In the genomic region with DNA sequence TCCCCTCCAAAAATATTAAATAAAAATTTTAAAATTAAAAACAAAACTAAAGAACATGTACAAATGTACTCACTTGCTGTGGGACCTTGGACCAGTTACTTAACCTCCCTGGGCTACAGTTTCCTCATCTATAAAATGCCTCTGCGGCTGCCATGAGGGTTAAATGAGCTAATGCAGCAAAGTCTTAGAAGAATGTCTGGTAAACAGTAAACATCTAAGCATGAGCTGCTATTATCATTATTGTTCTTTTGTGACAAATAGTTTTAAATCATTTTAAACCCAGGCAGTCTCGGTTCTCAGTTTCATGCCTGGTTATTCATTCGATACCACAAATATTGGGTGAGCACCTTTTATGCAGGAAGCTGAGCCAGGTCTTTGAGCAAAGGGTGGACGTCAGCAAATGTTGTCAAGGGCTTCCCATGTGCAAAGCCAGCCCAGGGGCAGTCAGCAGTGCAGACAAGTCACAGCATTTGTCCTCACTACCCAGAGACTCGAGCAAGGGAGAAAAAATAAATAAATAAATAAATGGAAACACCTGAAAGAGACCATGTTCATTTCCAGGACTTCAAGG, we compare ENCODE assay signal across 10 cellular contexts.
DNase-seq lines count a peak whose midpoint lies in the region; ATAC-seq and TF ChIP-seq lines count a peak whose summit lies in the region.
"Had no signal": no experiment of that assay in that cellular context is flagged by ENCODE, and none has a peak within 500 bp of the region (broad histone marks: within the 10 kb centered on the region; RNA-seq: fewer than 3 reads in every experiment).

No MANE protein-coding gene starts in this region.

- H3K27me3 ChIP-seq in CD4-positive, alpha-beta memory T cell (ENCODE audit: insufficient read depth, low read length): no peaks in the 10 kb centered on the region
- H3K27me3 ChIP-seq in esophagus squamous epithelium: no peaks in the 10 kb centered on the region

- peaks cover 95% of the 10 kb centered on the region for H3K4me1 ChIP-seq in CD4-positive, alpha-beta memory T cell (ENCODE audit: insufficient read depth, low read length)
- H3K4me1 ChIP-seq in esophagus squamous epithelium: peaks cover 0 to 65% (median 17%) of the 10 kb centered on the region in 3 donors

- no peak for TF ChIP-seq CTCF in esophagus squamous epithelium (IDR thresholded peaks at IDR 0.05)

- H3K9me3 ChIP-seq in CD4-positive, alpha-beta memory T cell (ENCODE audit: control insufficient read depth in 1 of 2, low read length in 2 of 2): no peaks in the 10 kb centered on the region
- no peaks in the 10 kb centered on the region for H3K9me3 ChIP-seq in esophagus squamous epithelium

- TF ChIP-seq POLR2A in GM18505 (IDR thresholded peaks at IDR 0.05; ENCODE audit: borderline replicate concordance, extremely low read depth, insufficient read depth, insufficient read length) (no peak), esophagus squamous epithelium (IDR thresholded peaks at IDR 0.05) (no peak)

- peaks cover 0 to 2% (median 0%) of the 10 kb centered on the region in 8 donors for H3K9me3 Mint-ChIP-seq in CD4-positive, alpha-beta memory T cell

- peak overlapping the region; percentile 87 to 97 (median 95) for H3K27ac Mint-ChIP-seq in CD4-positive, alpha-beta memory T cell

- H3K36me3 Mint-ChIP-seq in CD4-positive, alpha-beta memory T cell: peaks cover 38 to 47% of the 10 kb centered on the region in 2 donors

- H3K36me3 ChIP-seq in CD4-positive, alpha-beta memory T cell (ENCODE audit: insufficient read depth, low read length): peaks cover 14% of the 10 kb centered on the region
- H3K36me3 ChIP-seq in esophagus squamous epithelium: peaks cover 0 to 6% (median 0%) of the 10 kb centered on the region in 3 donors

- no peaks in the 10 kb centered on the region for H3K27me3 Mint-ChIP-seq in CD4-positive, alpha-beta memory T cell

- WGBS in esophagus squamous epithelium, 2 donors: 71 to 82% methylated on average over 4 to 5 of the region's 5 CpGs

- H3K27ac ChIP-seq in CD4-positive, alpha-beta memory T cell (ENCODE audit: low read depth, low read length): peak overlapping the region; percentile 65
- H3K27ac ChIP-seq in esophagus squamous epithelium: peak overlapping the region in 3 of 4 donors; percentile 9 to 70 (median 19)

- peak; percentile 33 to 69 (median 45) for DNase-seq in CD4-positive, alpha-beta memory T cell
- DNase-seq in esophagus squamous epithelium (lab: John Stamatoyannopoulos, UW): no peak
- DNase-seq in HUDEP-2 (lab: John Stamatoyannopoulos, UW; ENCODE audit: unreplicated experiment in 76 of 76): no peak
- no peak for DNase-seq in activated CD4-positive, CD25-positive, alpha-beta regulatory T cell treated with anti-CD3 and anti-CD28 coated beads, Interleukin-2, amount 50 U/mL, for 72 hours
- no peak for DNase-seq in NCI-H1092 treated with DMSO at 0.1 percent for 48 hours (lab: John Stamatoyannopoulos, UW)
- DNase-seq: NCI-H2081 treated with DMSO at 0.1 percent for 48 hours, PC-3 had no signal

- CTCF ChIA-PET in CD4-positive, alpha-beta memory T cell (lab: Charles Lee; ENCODE audit: partially characterized antibody): interaction anchor here (0.9 to 3.0 kb wide), 5 partner anchors 9 to 23 kb away, joined by 3 to 13 read pairs (median 4); no protein-coding TSS in a partner anchor

- intact Hi-C loops in CD4-positive, alpha-beta memory T cell (cut with micrococcal nuclease): no loop called here
- intact Hi-C loops in esophagus squamous epithelium (cut with DNase I): no loop called here

- ATAC-seq in GM18505 (IDR thresholded peaks at IDR 0.05; ENCODE audit: unreplicated experiment) (peak; percentile 49), HG03520 (IDR thresholded peaks at IDR 0.05; ENCODE audit: unreplicated experiment) (peak; percentile 42), GM18517 (IDR thresholded peaks at IDR 0.05; ENCODE audit: unreplicated experiment) (no peak)
- ATAC-seq: PC-3 had no signal

- peak overlapping the region in 7 of 8 donors; percentile 59 to 84 (median 72) for H3K4me3 Mint-ChIP-seq in CD4-positive, alpha-beta memory T cell

- peaks cover 56 to 96% (median 78%) of the 10 kb centered on the region in 4 donors for H3K4me1 Mint-ChIP-seq in CD4-positive, alpha-beta memory T cell

- POLR2A ChIA-PET in CD4-positive, alpha-beta memory T cell (lab: Charles Lee; ENCODE audit: partially characterized antibody): interaction anchor here (1.1 to 12.9 kb wide), 7 partner anchors 9 to 128 kb away, joined by 3 to 148 read pairs (median 21); partner anchors contain the start of gene NFATC2

- no peak overlapping the region for H3K4me3 ChIP-seq in CD4-positive, alpha-beta memory T cell (ENCODE audit: low read length in 2 of 2)
- no peak overlapping the region for H3K4me3 ChIP-seq in esophagus squamous epithelium

Comparison
In these comparisons a context has a peak if more than half of its experiments do, and no peak if none do; other contexts are left out.
1. DNase-seq: peak in CD4-positive, alpha-beta memory T cell (5 of 5); none in esophagus squamous epithelium (single experiment), HUDEP-2 (0 of 76), activated CD4-positive, CD25-positive, alpha-beta regulatory T cell treated with anti-CD3 and anti-CD28 coated beads, Interleukin-2, amount 50 U/mL, for 72 hours (single experiment) and NCI-H1092 treated with DMSO at 0.1 percent for 48 hours (single experiment).